ENCODE assay signal across 17 cellular contexts in the genomic region with DNA sequence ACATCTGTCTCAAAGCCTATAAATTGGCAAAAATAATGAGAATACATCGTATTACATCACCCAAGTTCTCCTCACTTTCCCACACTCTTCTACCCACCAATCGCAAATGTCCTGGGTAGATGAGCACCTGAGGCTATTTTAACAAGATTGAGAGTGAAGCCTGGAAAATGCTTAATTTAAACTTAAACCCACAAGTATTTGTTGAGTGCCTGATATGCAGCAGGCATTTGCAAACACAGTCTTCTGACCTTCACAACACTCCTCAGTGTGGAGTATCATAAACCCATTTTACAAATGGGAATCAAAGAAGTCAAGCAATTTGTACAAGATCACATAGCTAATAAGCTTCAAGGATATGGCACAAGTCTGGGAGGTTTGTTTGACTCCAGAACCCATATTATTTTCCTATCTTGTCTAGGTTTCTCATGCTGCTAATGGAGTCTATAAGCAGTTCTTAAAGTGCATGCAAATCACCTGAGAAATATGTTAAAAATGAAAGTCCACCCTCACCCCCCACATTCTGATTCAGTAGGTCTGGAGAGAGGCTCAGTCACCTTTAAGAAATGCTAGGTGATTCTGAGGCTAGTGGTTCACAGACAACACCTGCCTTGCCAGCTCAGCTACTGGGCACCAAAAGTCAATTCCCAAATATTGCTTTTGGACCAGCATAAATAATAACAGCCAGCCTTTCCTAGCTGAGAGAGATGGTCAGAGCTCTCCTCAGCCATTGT. TPM values are rescaled to one million over a fixed set of nuclear protein-coding genes. Genes with fewer than 3 reads are reported as not detected.
DNase-seq lines count a peak whose midpoint lies in the region; ATAC-seq and TF ChIP-seq lines count a peak whose summit lies in the region.
"Had no signal": no experiment of that assay in that cellular context is flagged by ENCODE, and none has a peak within 500 bp of the region (broad histone marks: within the 10 kb centered on the region; RNA-seq: fewer than 3 reads in every experiment).

No MANE protein-coding gene starts in this region.

- no peak for TF ChIP-seq EP300 in tibial nerve (IDR thresholded peaks at IDR 0.05)

- in situ Hi-C loops in Panc1 (cut with HindIII; ENCODE audit: low pct_unique_long_range_greater_than_20kb, low sequenced_read_pairs): no loop called here

- TF ChIP-seq CTCF in Panc1 (IDR thresholded peaks at IDR 0.05) (no peak), omental fat pad (IDR thresholded peaks at IDR 0.05) (no peak), GM10248 (IDR thresholded peaks at IDR 0.05; ENCODE audit: control extremely low read depth, extremely low read depth, low read depth, missing control alignments) (no peak), tibial nerve (IDR thresholded peaks at IDR 0.05) (no peak)

- TF ChIP-seq POLR2A in tibial nerve (IDR thresholded peaks at IDR 0.05): no peak

- DNase-seq in Panc1 (ENCODE audit: low read depth, low spot score) (no peak), left lobe of liver (ENCODE audit: low spot score) (no peak), omental fat pad (ENCODE audit: low spot score) (no peak), GM10248 (ENCODE audit: extremely low spot score) (no peak), H7 (no peak), tibial nerve (ENCODE audit: low spot score in 2 of 2) (no peak)
- DNase-seq: BE2C; Caco-2; CD8-positive, alpha-beta memory T cell; DMS53; GOT3 had no signal

- no peaks in the 10 kb centered on the region for H4K20me1 ChIP-seq in BLaER1 treated with 17β-estradiol and CSF1 and Interleukin-3, amounts not matched to agents 10 nM and 100 nM

- ATAC-seq in Panc1: no peak
- peak; percentile 14 for ATAC-seq in left lobe of liver
- peak; percentile 28 for ATAC-seq in omental fat pad (ENCODE audit: low FRiP score)
- no peak for ATAC-seq in GM21526 (IDR thresholded peaks at IDR 0.05; ENCODE audit: low FRiP score, unreplicated experiment)
- ATAC-seq: GM12878, HepG2 had no signal

- 94 to 98% methylated on average over 2 of the region's 2 CpGs for WGBS in tibial nerve, 2 donors

- CTCF ChIA-PET in Panc1 (lab: Charles Lee): no interaction called here
- CTCF ChIA-PET in GM10248 (lab: Yijun Ruan, JAX): interaction anchor here (0.8 to 1.6 kb wide), 2 partner anchors 15 to 16 kb away, joined by 3 to 4 read pairs; no protein-coding TSS in a partner anchor

- POLR2A ChIA-PET in Panc1 (lab: Charles Lee): no interaction called here
- POLR2A ChIA-PET in GM10248 (lab: Yijun Ruan, JAX): interaction anchor here (0.6 kb wide), 1 partner anchor 1701 kb away, joined by 6 read pairs; no protein-coding TSS in a partner anchor

- H3K4me3 ChIP-seq in BLaER1 treated with 17β-estradiol and CSF1 and Interleukin-3, amounts not matched to agents 10 nM and 100 nM: peak overlapping the region in 2 of 10 experiments; percentile 7 to 16; a peak in 1 of 20 replicates
- H3K4me3 ChIP-seq in Panc1 (ENCODE audit: low read depth in 2 of 2, low read length in 2 of 2): no peak overlapping the region
- H3K4me3 ChIP-seq in H7 (ENCODE audit: insufficient read depth, low read depth, low read length): no peak overlapping the region
- H3K4me3 ChIP-seq in tibial nerve: no peak overlapping the region
- H3K4me3 ChIP-seq: GM12878, HAP-1 had no signal

- peaks cover 4 to 18% (median 8%) of the 10 kb centered on the region in 11 experiments; a peak in 19 of 22 replicates for H3K9me3 ChIP-seq in BLaER1 treated with 17β-estradiol and CSF1 and Interleukin-3, amounts not matched to agents 10 nM and 100 nM (replicated peaks in 1 of 11)
- no peaks in the 10 kb centered on the region for H3K9me3 ChIP-seq in Panc1 (ENCODE audit: control insufficient read depth, insufficient read depth, low read depth, low read length)
- peaks cover 0 to 5% (median 0%) of the 10 kb centered on the region in 4 donors for H3K9me3 ChIP-seq in tibial nerve
- H3K9me3 ChIP-seq: BE2C, Caco-2, HAP-1 had no signal

- H3K4me2 ChIP-seq in BLaER1 treated with 17β-estradiol and CSF1 and Interleukin-3, amounts not matched to agents 10 nM and 100 nM: peak overlapping the region in 8 of 11 experiments; percentile 50 to 90 (median 76); a peak in 17 of 22 replicates

- peak overlapping the region in 5 of 11 experiments; percentile 31 to 76 (median 68); a peak in 8 of 22 replicates for H3K9ac ChIP-seq in BLaER1 treated with 17β-estradiol and CSF1 and Interleukin-3, amounts not matched to agents 10 nM and 100 nM

- intact Hi-C loops in Panc1 (cut with micrococcal nuclease; ENCODE audit: unreplicated experiment): no loop called here

- H3K4me1 ChIP-seq in BLaER1 treated with 17β-estradiol and CSF1 and Interleukin-3, amounts not matched to agents 10 nM and 100 nM: peaks cover 0 to 91% (median 39%) of the 10 kb centered on the region in 10 experiments; a peak in 15 of 20 replicates
- no peaks in the 10 kb centered on the region for H3K4me1 ChIP-seq in Panc1 (ENCODE audit: control insufficient read depth, insufficient read depth, low read length)
- peaks cover 0 to 15% (median 2%) of the 10 kb centered on the region in 4 donors for H3K4me1 ChIP-seq in tibial nerve
- H3K4me1 ChIP-seq: BE2C, Caco-2, HAP-1 had no signal

- no peaks in the 10 kb centered on the region for H3K36me3 ChIP-seq in BLaER1 treated with 17β-estradiol and CSF1 and Interleukin-3, amounts not matched to agents 10 nM and 100 nM
- H3K36me3 ChIP-seq in Panc1 (ENCODE audit: control insufficient read depth, insufficient read depth, low read length) (no peaks in the 10 kb centered on the region), H7 (replicated peaks; ENCODE audit: control insufficient read depth, insufficient read depth, low read length) (no peaks in the 10 kb centered on the region), tibial nerve (no peaks in the 10 kb centered on the region)
- H3K36me3 ChIP-seq: BE2C, HAP-1 had no signal

- H3K27ac ChIP-seq in BLaER1 treated with 17β-estradiol and CSF1 and Interleukin-3, amounts not matched to agents 10 nM and 100 nM: peak overlapping the region in 9 of 11 experiments; percentile 7 to 94 (median 73); a peak in 16 of 22 replicates
- H3K27ac ChIP-seq in Panc1 (ENCODE audit: low read length) (peak overlapping the region; percentile 30; the same call in 1 of the 2 replicates), tibial nerve (no peak overlapping the region)

- BruUV-seq in Panc1 (replicated peaks; lab: Mats Ljungman, UMichigan): no TSS peak

- no peaks in the 10 kb centered on the region for H3K27me3 ChIP-seq in BLaER1 treated with 17β-estradiol and CSF1 and Interleukin-3, amounts not matched to agents 10 nM and 100 nM
- H3K27me3 ChIP-seq in Panc1 (ENCODE audit: control insufficient read depth, insufficient read depth, low read length) (no peaks in the 10 kb centered on the region), H7 (ENCODE audit: control insufficient read depth, insufficient read depth, low read length) (no peaks in the 10 kb centered on the region), tibial nerve (no peaks in the 10 kb centered on the region)
- H3K27me3 ChIP-seq: BE2C had no signal

RNA-seq across cellular contexts. Expression of gene CCL2, which starts 34.9 kb away (rescaled TPM):
- 513 TPM for total RNA-seq in Panc1 (2021; ENCODE audit: unreplicated experiment)
- 230 TPM for polyA plus RNA-seq in Panc1 (2012; ENCODE audit: insufficient read length)
- 0.91 TPM for total RNA-seq in left lobe of liver
- total RNA-seq in omental fat pad: 100 to 1,000 TPM in 2 of 4 donors, 10 to 100 TPM in 2; 39.8 to 556 (median 227) TPM
- total RNA-seq in H7 (2014; rRNA removed; shearing (Covaris generic)): 15.8 and 48.7 TPM in 2 replicates
- total RNA-seq in tibial nerve: 100 to 1,000 TPM in 1 of 4 donors, 10 to 100 TPM in 3; 34.7 to 185 (median 43.6) TPM
- total RNA-seq: Caco-2, GM12878, HepG2 had no signal
- polyA plus RNA-seq: CD8-positive, alpha-beta memory T cell; HepG2 had no signal

RNA-seq across cellular contexts. Expression of gene CCL7, which starts 49.8 kb away (rescaled TPM):
- total RNA-seq in Panc1 (2021; ENCODE audit: unreplicated experiment) (0.31 TPM), left lobe of liver (not detected), omental fat pad (1 to 10 TPM in 2 of 4 donors, not detected in 2; 1.9 to 3.5 TPM), tibial nerve (not detected)
- polyA plus RNA-seq in Panc1 (2012; ENCODE audit: insufficient read length): not detected
- not detected in 2 replicates for total RNA-seq in H7 (2014; rRNA removed; shearing (Covaris generic))
- total RNA-seq: A172; Caco-2; CD8-positive, alpha-beta memory T cell; GM12878; HepG2 had no signal
- polyA plus RNA-seq: CD8-positive, alpha-beta memory T cell; GM12878; HepG2 had no signal

Comparison
In these comparisons a context has a peak if more than half of its experiments do, and no peak if none do; other contexts are left out.
1. H3K27ac ChIP-seq: peak in BLaER1 treated with 17β-estradiol and CSF1 and Interleukin-3, amounts not matched to agents 10 nM and 100 nM (9 of 11) and Panc1 (single experiment); none in tibial nerve (0 of 4).
2. ATAC-seq: peak in left lobe of liver (single experiment) and omental fat pad (single experiment); none in Panc1 (single experiment) and GM21526 (single experiment).